1 cellular context compared by ENCODE assay signal in genomic region chr2:28407976-28408690, GRCh38.
TF ChIP-seq lines count a peak whose summit lies in the region.

No MANE protein-coding gene starts in this region.

TF ChIP-seq in A549, 52 proteins besides CTCF, POLR2A, EP300 and RAD21 (continued from another document):
- TF ChIP-seq ATOH8 (CRISPR knock-in tag; IDR thresholded peaks at IDR 0.05; ENCODE audit: low read depth), result no peak
- TF ChIP-seq EHF (CRISPR knock-in tag; IDR thresholded peaks at IDR 0.05), result no peak
- TF ChIP-seq HMGXB4 (CRISPR knock-in tag; IDR thresholded peaks at IDR 0.05; ENCODE audit: borderline replicate concordance), result no peak
- TF ChIP-seq MYC (IDR thresholded peaks at IDR 0.05; ENCODE audit: borderline replicate concordance, low read length), result no peak
- TF ChIP-seq HOXB5 (CRISPR knock-in tag; IDR thresholded peaks at IDR 0.05), result no peak
- no peak for TF ChIP-seq HDAC2 (IDR thresholded peaks at IDR 0.05)
- TF ChIP-seq CBX2 (IDR thresholded peaks at IDR 0.05; ENCODE audit: borderline replicate concordance, low read depth), result no peak
- TF ChIP-seq SMC3 (IDR thresholded peaks at IDR 0.05), result no peak
- TF ChIP-seq RFX5 (IDR thresholded peaks at IDR 0.05), result no peak
- TF ChIP-seq ESRRA (IDR thresholded peaks at IDR 0.05; ENCODE audit: borderline replicate concordance, low read length), result no peak
- TF ChIP-seq NR3C1 (IDR thresholded peaks at IDR 0.05), result no peak
- no peak for TF ChIP-seq HES2 (IDR thresholded peaks at IDR 0.05)
- TF ChIP-seq CHD2 (IDR thresholded peaks at IDR 0.05; ENCODE audit: low read length, partially characterized antibody), result no peak
